ENCODE assay signal across 10 cellular contexts in genomic region chr2:25473758-25474335, GRCh38.
DNase-seq lines count a peak whose midpoint lies in the region; ATAC-seq and TF ChIP-seq lines count a peak whose summit lies in the region.
"Had no signal": no experiment of that assay in that cellular context is flagged by ENCODE, and none has a peak within 500 bp of the region (broad histone marks: within the 10 kb centered on the region; RNA-seq: fewer than 3 reads in every experiment).

No MANE protein-coding gene starts in this region.

- no peaks in the 10 kb centered on the region for H3K27me3 ChIP-seq in SK-N-SH (ENCODE audit: insufficient read depth)
- H3K27me3 ChIP-seq in gastroesophageal sphincter: no peaks in the 10 kb centered on the region

- TF ChIP-seq POLR2A in gastroesophageal sphincter (IDR thresholded peaks at IDR 0.05): no peak

- H3K9ac ChIP-seq in SK-N-SH: no peak overlapping the region

- no peak overlapping the region for H2AFZ ChIP-seq in SK-N-SH (ENCODE audit: low read depth)

- TF ChIP-seq RAD21 in SK-N-SH (IDR thresholded peaks at IDR 0.05; ENCODE audit: low read length): no peak; the same call in 1 of the 2 replicates

- peaks cover 0 to 6% of the 10 kb centered on the region in 2 donors for H3K9me3 Mint-ChIP-seq in activated naive CD4-positive, alpha-beta T cell treated with anti-CD3 and anti-CD28 coated beads, Interleukin-2, amount 50 U/mL, for 72 hours
- H3K9me3 Mint-ChIP-seq in activated CD4-positive, alpha-beta memory T cell treated with anti-CD3 and anti-CD28 coated beads for 36 hours: peaks cover 2% of the 10 kb centered on the region

- WGBS in SK-N-SH (ENCODE audit: low lambda C conversion rate): 73% methylated on average over 12 of the region's 12 CpGs
- WGBS in gastroesophageal sphincter (ENCODE audit: low coverage in 1 of 2), 2 donors: 28 to 36% methylated on average over 12 of the region's 12 CpGs

- H3K4me3 ChIP-seq in SK-N-SH (ENCODE audit: low read depth in 2 of 2, low read length in 1 of 2): no peak overlapping the region
- H3K4me3 ChIP-seq in gastroesophageal sphincter: no peak overlapping the region

- H3K27ac ChIP-seq in SK-N-SH (ENCODE audit: low read depth in 2 of 2, low read length in 1 of 2): peak overlapping the region in 1 of 2 experiments; percentile 29; a peak in 1 of 4 replicates
- no peak overlapping the region for H3K27ac ChIP-seq in gastroesophageal sphincter

- no peak overlapping the region for H3K4me2 ChIP-seq in SK-N-SH

- POLR2A ChIA-PET in SK-N-SH (lab: Yijun Ruan, JAX): no interaction called here
- POLR2A ChIA-PET in activated CD4-positive, alpha-beta memory T cell treated with anti-CD3 and anti-CD28 coated beads for 36 hours (lab: Charles Lee): no interaction called here

- ATAC-seq in activated naive CD4-positive, alpha-beta T cell treated with anti-CD3 and anti-CD28 coated beads, Interleukin-2, amount 50 U/mL, for 72 hours: no peak
- ATAC-seq in HG02763 (IDR thresholded peaks at IDR 0.05; ENCODE audit: unreplicated experiment) (no peak), gastroesophageal sphincter (no peak)
- ATAC-seq: Panc1 had no signal

- H3K9me2 ChIP-seq in SK-N-SH: no peaks in the 10 kb centered on the region

- H3K36me3 ChIP-seq in SK-N-SH (replicated peaks in 1 of 2; ENCODE audit: control insufficient read depth in 1 of 2, insufficient read depth in 2 of 2, low read length in 1 of 2) (peaks cover 0 to 6% of the 10 kb centered on the region in 2 experiments), gastroesophageal sphincter (no peaks in the 10 kb centered on the region)

- TF ChIP-seq EP300 in SK-N-SH (IDR thresholded peaks at IDR 0.05; ENCODE audit: borderline replicate concordance in 1 of 2, low read depth in 1 of 2, low read length in 1 of 2) (peak in 1 of 2 experiments; percentile 11; a peak in 1 of 4 replicates), gastroesophageal sphincter (IDR thresholded peaks at IDR 0.05) (no peak)

- H3K4me1 ChIP-seq in SK-N-SH (ENCODE audit: control insufficient read depth in 1 of 2, insufficient read depth in 2 of 2, low read depth in 1 of 2, low read length in 1 of 2) (peaks cover 0 to 12% of the 10 kb centered on the region in 2 experiments; a peak in 3 of 4 replicates), gastroesophageal sphincter (no peaks in the 10 kb centered on the region)

- peaks cover 12 to 13% of the 10 kb centered on the region in 2 donors for H3K36me3 Mint-ChIP-seq in activated naive CD4-positive, alpha-beta T cell treated with anti-CD3 and anti-CD28 coated beads, Interleukin-2, amount 50 U/mL, for 72 hours
- peaks cover 26% of the 10 kb centered on the region for H3K36me3 Mint-ChIP-seq in activated CD4-positive, alpha-beta memory T cell treated with anti-CD3 and anti-CD28 coated beads for 36 hours

- no peaks in the 10 kb centered on the region for H3K79me2 ChIP-seq in SK-N-SH (ENCODE audit: insufficient read depth)

- H3F3A ChIP-seq in SK-N-SH (replicated peaks; ENCODE audit: insufficient read depth): peaks cover 5% of the 10 kb centered on the region

- DNase-seq in D341Med (ENCODE audit: low spot score) (peak; percentile 75), NCI-H128 (lab: John Stamatoyannopoulos, UW; ENCODE audit: unreplicated experiment) (peak; percentile 64), SK-N-SH (peak; percentile 72), kidney glomerular epithelial cell (lab: John Stamatoyannopoulos, UW) (peak; percentile 75)
- DNase-seq in activated naive CD4-positive, alpha-beta T cell treated with anti-CD3 and anti-CD28 coated beads, Interleukin-2, amount 50 U/mL, for 72 hours (ENCODE audit: low spot score in 2 of 2): no peak
- DNase-seq in activated CD4-positive, alpha-beta memory T cell treated with anti-CD3 and anti-CD28 coated beads for 36 hours: no peak
- DNase-seq: occipital lobe had no signal

- 0 out of 2 replicates have a peak, but pooled peaks cover 4% of the 10 kb centered on the region for H3K9me3 ChIP-seq in SK-N-SH
- peaks cover 0 to 15% (median 0%) of the 10 kb centered on the region in 3 donors for H3K9me3 ChIP-seq in gastroesophageal sphincter

- H4K20me1 ChIP-seq in SK-N-SH (ENCODE audit: insufficient read depth): no peaks in the 10 kb centered on the region

- H3K4me1 Mint-ChIP-seq in activated CD4-positive, alpha-beta memory T cell treated with anti-CD3 and anti-CD28 coated beads for 36 hours (ENCODE audit: low read depth): no peaks in the 10 kb centered on the region

- no peak overlapping the region for H3K4me3 Mint-ChIP-seq in activated CD4-positive, alpha-beta memory T cell treated with anti-CD3 and anti-CD28 coated beads for 36 hours

- no peak overlapping the region for H3K27ac Mint-ChIP-seq in activated naive CD4-positive, alpha-beta T cell treated with anti-CD3 and anti-CD28 coated beads, Interleukin-2, amount 50 U/mL, for 72 hours
- H3K27ac Mint-ChIP-seq in activated CD4-positive, alpha-beta memory T cell treated with anti-CD3 and anti-CD28 coated beads for 36 hours: no peak overlapping the region

- H3K27me3 Mint-ChIP-seq in activated CD4-positive, alpha-beta memory T cell treated with anti-CD3 and anti-CD28 coated beads for 36 hours: no peaks in the 10 kb centered on the region

- intact Hi-C loops in activated CD4-positive, alpha-beta memory T cell treated with anti-CD3 and anti-CD28 coated beads for 36 hours (cut with micrococcal nuclease): no loop called here

- no peak for TF ChIP-seq CTCF in SK-N-SH (IDR thresholded peaks at IDR 0.05)
- no peak for TF ChIP-seq CTCF in gastroesophageal sphincter (IDR thresholded peaks at IDR 0.05)

- CTCF ChIA-PET in SK-N-SH (lab: Yijun Ruan, JAX): interaction anchor here (0.8 to 1.2 kb wide), 4 partner anchors 33 to 112 kb away, joined by 3 to 4 read pairs (median 3); no protein-coding TSS in a partner anchor
- CTCF ChIA-PET in activated CD4-positive, alpha-beta memory T cell treated with anti-CD3 and anti-CD28 coated beads for 36 hours (lab: Charles Lee): no interaction called here

TF ChIP-seq in SK-N-SH, 30 proteins besides CTCF, POLR2A, EP300 and RAD21:
- TF ChIP-seq GABPA (IDR thresholded peaks at IDR 0.05; ENCODE audit: low read depth) (no peak), NFIC (IDR thresholded peaks at IDR 0.05; ENCODE audit: borderline replicate concordance) (peak; percentile 31; the same call in 1 of the 2 replicates), MXI1 (IDR thresholded peaks at IDR 0.05; ENCODE audit: low read depth, low read length) (0 out of 2 replicates have a peak, but pooled peaks have one; percentile 36)

Comparison
In these comparisons a context has a peak if more than half of its experiments do, and no peak if none do; other contexts are left out.
1. DNase-seq: peak in D341Med (single experiment), NCI-H128 (single experiment), SK-N-SH (single experiment) and kidney glomerular epithelial cell (single experiment); none in activated naive CD4-positive, alpha-beta T cell treated with anti-CD3 and anti-CD28 coated beads, Interleukin-2, amount 50 U/mL, for 72 hours (0 of 2) and activated CD4-positive, alpha-beta memory T cell treated with anti-CD3 and anti-CD28 coated beads for 36 hours (single experiment).